ENCODE assay signal across 10 cellular contexts in the genomic region with DNA sequence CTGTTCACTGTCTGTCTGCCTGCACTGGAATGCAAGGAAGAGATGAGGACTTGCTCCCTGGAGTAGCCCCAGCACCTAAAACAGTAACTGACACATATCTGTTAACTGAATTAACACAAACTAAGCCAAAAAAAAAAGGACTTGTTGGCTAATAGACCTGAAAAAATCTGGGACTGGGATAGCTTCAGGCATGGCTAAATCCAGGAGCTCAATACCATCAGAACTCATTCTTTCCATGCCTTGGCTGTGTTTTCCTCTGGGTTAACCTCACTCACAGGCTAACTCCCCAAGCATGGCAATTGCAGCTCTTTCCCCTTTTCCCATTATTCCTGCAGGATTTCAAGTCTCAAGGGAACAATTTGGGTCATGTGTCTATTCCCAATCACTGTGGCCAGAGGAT.
"Had no signal": no experiment of that assay in that cellular context is flagged by ENCODE, and none has a peak within 500 bp of the region (broad histone marks: within the 10 kb centered on the region; RNA-seq: fewer than 3 reads in every experiment).

No MANE protein-coding gene starts in this region.

- DNase-seq: GM23248, GOT3, H7, HFFc6, IMR-90, KG1 had no signal

- H3K9ac ChIP-seq: GM23248 had no signal

- ATAC-seq: HCT116, K562 had no signal

- H3K27ac Mint-ChIP-seq: HFFc6 had no signal

- H3K9me3 Mint-ChIP-seq: HFFc6 had no signal

- H3K9me3 ChIP-seq: HAP-1 had no signal

- H3K4me3 Mint-ChIP-seq: HFFc6 had no signal

- H3K36me3 ChIP-seq: HAP-1 had no signal

- FAIRE-seq: K562 had no signal

- H3K4me1 ChIP-seq: HAP-1 had no signal

- H2AFZ ChIP-seq: GM23248 had no signal

- H3K27ac ChIP-seq: GM23248, HL-60 had no signal

- H3K4me3 ChIP-seq: GM23248, HAP-1, K562 had no signal
